Comparison of ENCODE assay signal across 18 cellular contexts in genomic region chr3:25863011-25863415, GRCh38.
DNase-seq lines count a peak whose midpoint lies in the region; ATAC-seq and TF ChIP-seq lines count a peak whose summit lies in the region.
"Had no signal": no experiment of that assay in that cellular context is flagged by ENCODE, and none has a peak within 500 bp of the region (broad histone marks: within the 10 kb centered on the region; RNA-seq: fewer than 3 reads in every experiment).

No MANE protein-coding gene starts in this region.

- no peak overlapping the region for H3K4me3 Mint-ChIP-seq in WTC11
- H3K4me3 Mint-ChIP-seq: activated naive CD8-positive, alpha-beta T cell; brain; mesothelial cell of epicardium; stimulated activated naive CD8-positive, alpha-beta T cell treated with anti-CD3 and anti-CD28 coated beads, Interleukin-15, Interleukin-2, amounts not matched to agents 100 ng/mL and 50 ng/mL, for 24 hours had no signal

- H3K36me3 ChIP-seq in sigmoid colon: no peaks in the 10 kb centered on the region

- no peaks in the 10 kb centered on the region for H3K27me3 Mint-ChIP-seq in WTC11 (ENCODE audit: low read depth)
- H3K27me3 Mint-ChIP-seq: activated naive CD8-positive, alpha-beta T cell; stimulated activated naive CD8-positive, alpha-beta T cell treated with anti-CD3 and anti-CD28 coated beads, Interleukin-15, Interleukin-2, amounts not matched to agents 100 ng/mL and 50 ng/mL, for 24 hours had no signal

- H3K36me3 Mint-ChIP-seq in WTC11: peaks cover 16% of the 10 kb centered on the region
- H3K36me3 Mint-ChIP-seq: mesothelial cell of epicardium had no signal

- TF ChIP-seq CTCF in WTC11 (IDR thresholded peaks at IDR 0.05) (no peak), sigmoid colon (IDR thresholded peaks at IDR 0.05) (no peak)

- intact Hi-C loops in sigmoid colon (cut with DNase I): no loop called here

- no peak overlapping the region for H3K27ac ChIP-seq in sigmoid colon

- no peak overlapping the region for H3K4me3 ChIP-seq in sigmoid colon
- H3K4me3 ChIP-seq: K562 had no signal

- peak overlapping the region; percentile 8; the same call in 1 of the 2 replicates for H3K27ac Mint-ChIP-seq in WTC11
- H3K27ac Mint-ChIP-seq: activated naive CD8-positive, alpha-beta T cell; mesothelial cell of epicardium; stimulated activated naive CD8-positive, alpha-beta T cell treated with anti-CD3 and anti-CD28 coated beads, Interleukin-15, Interleukin-2, amounts not matched to agents 100 ng/mL and 50 ng/mL, for 24 hours had no signal

- CTCF ChIA-PET in WTC11 (lab: Charles Lee): no interaction called here

- DNase-seq in WTC11 (ENCODE audit: low spot score) (no peak), sigmoid colon (no peak), activated gamma-delta T cell (lab: John Stamatoyannopoulos, UW) (no peak)
- no peak for DNase-seq in activated CD8-positive, alpha-beta memory T cell treated with anti-CD3 and anti-CD28 coated beads for 24 hours
- DNase-seq: head of caudate nucleus, NCI-H2081, NCI-H510A treated with DMSO at 0.1 percent for 48 hours, trophoblast cell had no signal

- peaks cover 23% of the 10 kb centered on the region for H3K4me1 Mint-ChIP-seq in WTC11
- H3K4me1 Mint-ChIP-seq: mesothelial cell of epicardium had no signal

- POLR2A ChIA-PET in WTC11 (lab: Charles Lee): no interaction called here

- no peaks in the 10 kb centered on the region for H3K4me1 ChIP-seq in sigmoid colon

- ATAC-seq in GM18873 (IDR thresholded peaks at IDR 0.05; ENCODE audit: low FRiP score, unreplicated experiment) (peak; percentile 56), GM21526 (IDR thresholded peaks at IDR 0.05; ENCODE audit: low FRiP score, unreplicated experiment) (peak; percentile 66), HG02870 (IDR thresholded peaks at IDR 0.05; ENCODE audit: unreplicated experiment) (peak; percentile 65), WTC11 (no peak)
- ATAC-seq: activated CD4-positive, CD25-positive, alpha-beta regulatory T cell treated with anti-CD3 and anti-CD28 coated beads, Interleukin-2, amount 50 U/mL, for 24 hours; left lobe of liver had no signal

- peaks cover 0 to 4% (median 0%) of the 10 kb centered on the region in 4 donors for H3K9me3 ChIP-seq in sigmoid colon

- WGBS in sigmoid colon, 2 donors: 84 to 90% methylated on average over 3 of the region's 3 CpGs

- TF ChIP-seq POLR2A in sigmoid colon (IDR thresholded peaks at IDR 0.05): no peak

- TF ChIP-seq EP300 in sigmoid colon (IDR thresholded peaks at IDR 0.05): no peak

- H3K27me3 ChIP-seq in sigmoid colon: no peaks in the 10 kb centered on the region

- H3K9me3 Mint-ChIP-seq in WTC11: peaks cover 18% of the 10 kb centered on the region
- H3K9me3 Mint-ChIP-seq: stimulated activated naive CD8-positive, alpha-beta T cell treated with anti-CD3 and anti-CD28 coated beads, Interleukin-15, Interleukin-2, amounts not matched to agents 100 ng/mL and 50 ng/mL, for 24 hours had no signal

TF ChIP-seq in WTC11, 78 proteins besides CTCF, POLR2A, EP300 and RAD21:
- TF ChIP-seq CBFB (CRISPR knock-in tag; IDR thresholded peaks at IDR 0.05; ENCODE audit: low read depth) (no peak), SP1 (CRISPR knock-in tag; conservative IDR thresholded peaks at IDR 0.05) (no peak), E2F5 (CRISPR knock-in tag; IDR thresholded peaks at IDR 0.05) (no peak), NFATC4 (CRISPR knock-in tag; IDR thresholded peaks at IDR 0.05) (no peak), CREM (CRISPR knock-in tag; IDR thresholded peaks at IDR 0.05) (no peak), ZMAT4 (CRISPR knock-in tag; IDR thresholded peaks at IDR 0.05) (no peak), HMGA2 (CRISPR knock-in tag; IDR thresholded peaks at IDR 0.05) (no peak), ZNF281 (CRISPR knock-in tag; IDR thresholded peaks at IDR 0.05) (no peak), ZNF121 (CRISPR knock-in tag; IDR thresholded peaks at IDR 0.05) (no peak), FOXJ3 (CRISPR knock-in tag; IDR thresholded peaks at IDR 0.05; ENCODE audit: borderline replicate concordance) (no peak), MLX (CRISPR knock-in tag; IDR thresholded peaks at IDR 0.05) (no peak), ZNF512 (CRISPR knock-in tag; IDR thresholded peaks at IDR 0.05; ENCODE audit: borderline replicate concordance) (no peak), NR3C1 (CRISPR knock-in tag; conservative IDR thresholded peaks at IDR 0.05; ENCODE audit: low read depth) (no peak), ZNF396 (CRISPR knock-in tag; IDR thresholded peaks at IDR 0.05; ENCODE audit: borderline replicate concordance) (no peak), STAT6 (CRISPR knock-in tag; conservative IDR thresholded peaks at IDR 0.05; ENCODE audit: low read depth) (no peak), IRF2 (CRISPR knock-in tag; IDR thresholded peaks at IDR 0.05; ENCODE audit: borderline replicate concordance, low read depth) (no peak), SMAD3 (CRISPR knock-in tag; IDR thresholded peaks at IDR 0.05; ENCODE audit: borderline replicate concordance) (no peak), ZBTB21 (CRISPR knock-in tag; IDR thresholded peaks at IDR 0.05; ENCODE audit: borderline replicate concordance) (no peak), KAT7 (CRISPR knock-in tag; IDR thresholded peaks at IDR 0.05; ENCODE audit: borderline replicate concordance) (no peak)
